9 cellular contexts compared by ENCODE assay signal in genomic region chr9:694499-695154, GRCh38.
A peak's percentile ranks its signal among the peaks of the same experiment; 100 is the strongest.
DNase-seq lines count a peak whose midpoint lies in the region; ATAC-seq and TF ChIP-seq lines count a peak whose summit lies in the region.
"Had no signal": no experiment of that assay in that cellular context is flagged by ENCODE, and none has a peak within 500 bp of the region (broad histone marks: within the 10 kb centered on the region; RNA-seq: fewer than 3 reads in every experiment).

No MANE protein-coding gene starts in this region.

- DNase-seq in Right ventricle myocardium inferior (ENCODE audit: missing footprints) = peak; percentile 66
- DNase-seq in cardiac septum (ENCODE audit: low spot score) = no peak
- peak; percentile 70 to 97 for DNase-seq in fibroblast of lung (ENCODE audit: low read depth in 2 of 2)
- no peak for DNase-seq in nephron progenitor cell
- peak in 1 of 2 donors; percentile 58 for DNase-seq in aorta
- no peak for DNase-seq in NCI-H1436 treated with DMSO at 0.1 percent for 48 hours (lab: John Stamatoyannopoulos, UW)

- no peaks in the 10 kb centered on the region for H3K9me3 Mint-ChIP-seq in nephron progenitor cell

- H3K27ac Mint-ChIP-seq in nephron progenitor cell = no peak overlapping the region
- H3K27ac Mint-ChIP-seq: activated naive CD8-positive, alpha-beta T cell had no signal

- peaks cover 38% of the 10 kb centered on the region for H3K4me1 ChIP-seq in fibroblast of lung (ENCODE audit: control insufficient read depth, extremely low read depth, insufficient read depth, low read length)
- H3K4me1 ChIP-seq in aorta (ENCODE audit: control insufficient read depth in 1 of 2, insufficient read depth in 2 of 2, low read length in 2 of 2) = peaks cover 11 to 21% of the 10 kb centered on the region in 2 donors

- TF ChIP-seq CTCF in fibroblast of lung (conservative IDR thresholded peaks at IDR 0.05 in 1 of 2, IDR thresholded peaks at IDR 0.05 in 1 of 2; ENCODE audit: low read depth in 1 of 2, low read length in 2 of 2) (no peak), nephron progenitor cell (IDR thresholded peaks at IDR 0.05) (no peak)

- H3K27ac ChIP-seq in fibroblast of lung (ENCODE audit: insufficient read depth, low read length) (peak overlapping the region; percentile 97), aorta (ENCODE audit: low read depth in 1 of 2, low read length in 2 of 2) (peak overlapping the region; percentile 94 to 99)

- no peak overlapping the region for H3K9ac ChIP-seq in fibroblast of lung (ENCODE audit: insufficient read depth, low read length)

- H3K79me2 ChIP-seq in fibroblast of lung (ENCODE audit: control insufficient read depth, insufficient read depth, low read length) = no peaks in the 10 kb centered on the region

- WGBS in aorta, 2 donors = 5 to 7% methylated on average over 8 of the region's 8 CpGs

- H3K36me3 ChIP-seq in fibroblast of lung (ENCODE audit: control insufficient read depth, insufficient read depth, low read length) (no peaks in the 10 kb centered on the region), aorta (ENCODE audit: control insufficient read depth in 1 of 2, insufficient read depth in 2 of 2, low read length in 1 of 2) (peaks cover 0 to under 1% of the 10 kb centered on the region in 2 donors)

- H3K4me1 Mint-ChIP-seq in nephron progenitor cell = peaks cover 57% of the 10 kb centered on the region

- H3K4me2 ChIP-seq in fibroblast of lung (ENCODE audit: extremely low read depth, insufficient read depth, low read length) = peak overlapping the region; percentile 81

- intact Hi-C loops in Right ventricle myocardium inferior (cut with DNase I) = loop anchor here (2.0 to 10.0 kb wide), 4 partner anchors 20 to 77 kb away; no protein-coding TSS in a partner anchor
- intact Hi-C loops in cardiac septum (cut with DNase I) = loop anchor here (5.0 kb wide), 4 partner anchors 37 to 77 kb away; no protein-coding TSS in a partner anchor
- intact Hi-C loops in aorta (cut with DNase I) = loop anchor here (2.0 to 5.0 kb wide), 2 partner anchors 40 to 67 kb away; no protein-coding TSS in a partner anchor

- H3K4me3 ChIP-seq in fibroblast of lung (replicated peaks in 1 of 4; ENCODE audit: control extremely low read depth in 1 of 4, insufficient read depth in 1 of 4, low read depth in 3 of 4, low read length in 4 of 4) (peak overlapping the region in 3 of 4 experiments; percentile 27 to 47 (median 44)), aorta (ENCODE audit: low read length in 2 of 2) (peak overlapping the region; percentile 41 to 88)

- no peaks in the 10 kb centered on the region for H4K20me1 ChIP-seq in fibroblast of lung (ENCODE audit: control insufficient read depth, extremely low read depth, insufficient read depth, low read length)

- no peaks in the 10 kb centered on the region for H3K9me3 ChIP-seq in fibroblast of lung (ENCODE audit: control insufficient read depth, insufficient read depth, low read depth, low read length)
- no peaks in the 10 kb centered on the region for H3K9me3 ChIP-seq in aorta (ENCODE audit: control insufficient read depth, low read length)

- no peak overlapping the region for H2AFZ ChIP-seq in fibroblast of lung (ENCODE audit: low read length)

- no peaks in the 10 kb centered on the region for H3K27me3 Mint-ChIP-seq in nephron progenitor cell (ENCODE audit: low read depth, poor library complexity)
- H3K27me3 Mint-ChIP-seq: activated naive CD8-positive, alpha-beta T cell had no signal

- ATAC-seq in Right ventricle myocardium inferior = peak; percentile 81
- ATAC-seq in aorta (ENCODE audit: low FRiP score) = peak; percentile 62
- ATAC-seq in GM19328 (IDR thresholded peaks at IDR 0.05; ENCODE audit: unreplicated experiment) = no peak
- no peak for ATAC-seq in activated CD4-positive, CD25-positive, alpha-beta regulatory T cell treated with anti-CD3 and anti-CD28 coated beads, Interleukin-2, amount 50 U/mL, for 24 hours

- peak overlapping the region; percentile 71 for H3K4me3 Mint-ChIP-seq in nephron progenitor cell
- H3K4me3 Mint-ChIP-seq: activated naive CD8-positive, alpha-beta T cell had no signal

- H3K36me3 Mint-ChIP-seq in nephron progenitor cell (ENCODE audit: low read depth) = peaks cover 6% of the 10 kb centered on the region
- H3K36me3 Mint-ChIP-seq: activated naive CD8-positive, alpha-beta T cell had no signal

- no peaks in the 10 kb centered on the region for H3K27me3 ChIP-seq in fibroblast of lung (ENCODE audit: control insufficient read depth, insufficient read depth, low read length)
- no peaks in the 10 kb centered on the region for H3K27me3 ChIP-seq in aorta (ENCODE audit: control insufficient read depth in 1 of 2, insufficient read depth in 2 of 2, low read length in 1 of 2)

Comparison
In these comparisons a context has a peak if more than half of its experiments do, and no peak if none do; other contexts are left out.
1. DNase-seq: peak in Right ventricle myocardium inferior (single experiment) and fibroblast of lung (2 of 2); none in cardiac septum (single experiment), nephron progenitor cell (single experiment) and NCI-H1436 treated with DMSO at 0.1 percent for 48 hours (single experiment).
2. ATAC-seq: peak in Right ventricle myocardium inferior (single experiment) and aorta (single experiment); none in GM19328 (single experiment) and activated CD4-positive, CD25-positive, alpha-beta regulatory T cell treated with anti-CD3 and anti-CD28 coated beads, Interleukin-2, amount 50 U/mL, for 24 hours (0 of 2).